ENCODE assay signal across 18 cellular contexts in genomic region chr19:10620786-10621185, GRCh38. TPM values are rescaled to one million over a fixed set of nuclear protein-coding genes. Genes with fewer than 3 reads are reported as not detected.
DNase-seq lines count a peak whose midpoint lies in the region; ATAC-seq and TF ChIP-seq lines count a peak whose summit lies in the region.
"Had no signal": no experiment of that assay in that cellular context is flagged by ENCODE, and none has a peak within 500 bp of the region (broad histone marks: within the 10 kb centered on the region; RNA-seq: fewer than 3 reads in every experiment).

No MANE protein-coding gene starts in this region.

- no peak overlapping the region for H3K18ac ChIP-seq in H9 (ENCODE audit: insufficient read length, low read depth, low read length)

- H4K5ac ChIP-seq in H9 (ENCODE audit: insufficient read length, low read depth, low read length), result no peak overlapping the region

- no peak overlapping the region for H2BK120ac ChIP-seq in H9 (ENCODE audit: low read depth, low read length, poor library complexity, severe bottlenecking)

- H2BK15ac ChIP-seq in H9 (ENCODE audit: low read depth, low read length), result no peak overlapping the region

- no peak overlapping the region for H3K27ac ChIP-seq in CD4-positive, alpha-beta T cell (ENCODE audit: low read depth, low read length)
- H3K27ac ChIP-seq in H9 (ENCODE audit: insufficient read length, low read depth, low read length), result no peak overlapping the region
- H3K27ac ChIP-seq: body of pancreas, pancreas, tibial artery had no signal

- no peaks in the 10 kb centered on the region for H3K27me3 ChIP-seq in CD4-positive, alpha-beta T cell (ENCODE audit: control insufficient read depth, insufficient read depth, low read length)
- no peaks in the 10 kb centered on the region for H3K27me3 ChIP-seq in H9 (ENCODE audit: insufficient read depth, low read length)
- H3K27me3 ChIP-seq: body of pancreas, pancreas, tibial artery had no signal

- no peak overlapping the region for H2BK12ac ChIP-seq in H9 (ENCODE audit: insufficient read length, low read depth, low read length)

- no peak overlapping the region for H3T11ph ChIP-seq in H9 (ENCODE audit: low read length)

- H3K36me3 Mint-ChIP-seq in CD4-positive, alpha-beta T cell (ENCODE audit: low read depth), result peaks cover 46% of the 10 kb centered on the region
- H3K36me3 Mint-ChIP-seq in H9 (ENCODE audit: insufficient read depth in 1 of 3, low read depth in 3 of 3) (no peaks in the 10 kb centered on the region), natural killer cell (no peaks in the 10 kb centered on the region)

- H3K56ac ChIP-seq in H9 (ENCODE audit: insufficient read length, low read depth, low read length), result no peak overlapping the region

- H3K4me3 Mint-ChIP-seq in CD4-positive, alpha-beta T cell, result no peak overlapping the region
- no peak overlapping the region for H3K4me3 Mint-ChIP-seq in H9
- H3K4me3 Mint-ChIP-seq in natural killer cell, result no peak overlapping the region

- intact Hi-C loops in CD4-positive, alpha-beta T cell (cut with DNase I, micrococcal nuclease), result no loop called here
- intact Hi-C loops in natural killer cell (cut with micrococcal nuclease), result no loop called here

- H4K20me1 ChIP-seq in H9 (ENCODE audit: control insufficient read depth, insufficient read depth, insufficient read length), result no peaks in the 10 kb centered on the region

- ATAC-seq in CD4-positive, alpha-beta T cell (ENCODE audit: poor library complexity), result no peak
- ATAC-seq in natural killer cell, result no peak
- ATAC-seq in GM18520 (IDR thresholded peaks at IDR 0.05; ENCODE audit: unreplicated experiment), result no peak
- ATAC-seq in HG02981 (IDR thresholded peaks at IDR 0.05; ENCODE audit: unreplicated experiment), result no peak
- no peak for ATAC-seq in HG02870 (IDR thresholded peaks at IDR 0.05; ENCODE audit: unreplicated experiment)
- ATAC-seq: body of pancreas, mucosa of descending colon, pancreas had no signal

- WGBS in H9 (ENCODE audit: extremely low coverage, insufficient read length, low lambda C conversion rate), result no CpG with 5 or more reads among the region's 4 CpGs

- H3K27me3 Mint-ChIP-seq in CD4-positive, alpha-beta T cell, result no peaks in the 10 kb centered on the region
- no peaks in the 10 kb centered on the region for H3K27me3 Mint-ChIP-seq in H9 (ENCODE audit: low read depth)
- H3K27me3 Mint-ChIP-seq in natural killer cell (ENCODE audit: low read depth in 2 of 2), result no peaks in the 10 kb centered on the region

- no peak overlapping the region for H3K4me2 ChIP-seq in H9 (ENCODE audit: insufficient read depth, insufficient read length, low read length)

- no peak overlapping the region for H2AFZ ChIP-seq in H9 (ENCODE audit: low read length)

- no peaks in the 10 kb centered on the region for H3K9me3 ChIP-seq in CD4-positive, alpha-beta T cell (ENCODE audit: control insufficient read depth, low read length)
- H3K9me3 ChIP-seq in H9 (ENCODE audit: control insufficient read depth, low read depth, low read length), result no peaks in the 10 kb centered on the region
- H3K9me3 ChIP-seq: body of pancreas, HAP-1, mucosa of descending colon, pancreas, tibial artery had no signal

- H3K27ac Mint-ChIP-seq in CD4-positive, alpha-beta T cell, result peak overlapping the region; percentile 78
- H3K27ac Mint-ChIP-seq in H9 (peak overlapping the region; percentile 57 to 84 (median 66); a peak in 5 of 7 replicates), natural killer cell (peak overlapping the region; percentile 66 to 86)

- no peak overlapping the region for H3K14ac ChIP-seq in H9 (ENCODE audit: insufficient read depth, low read length)

- no peaks in the 10 kb centered on the region for H3K9me3 Mint-ChIP-seq in CD4-positive, alpha-beta T cell
- H3K9me3 Mint-ChIP-seq in H9 (no peaks in the 10 kb centered on the region), natural killer cell (no peaks in the 10 kb centered on the region)

- H3K79me2 ChIP-seq in H9 (ENCODE audit: insufficient read depth, low read length), result no peaks in the 10 kb centered on the region

- POLR2A ChIA-PET in CD4-positive, alpha-beta T cell (lab: Charles Lee), result interaction anchor here (6.4 kb wide), 1 partner anchor 18 kb away, joined by 40 read pairs; no protein-coding TSS in a partner anchor

- H3K23me2 ChIP-seq in H9 (ENCODE audit: insufficient read length, low read depth, low read length, poor library complexity, severe bottlenecking), result peaks cover 7% of the 10 kb centered on the region

- H3K4me1 Mint-ChIP-seq in CD4-positive, alpha-beta T cell (ENCODE audit: low read depth), result peaks cover 48% of the 10 kb centered on the region
- H3K4me1 Mint-ChIP-seq in H9 (peaks cover 5 to 7% of the 10 kb centered on the region in 2 experiments; a peak in 3 of 4 replicates), natural killer cell (peaks cover 50 to 53% of the 10 kb centered on the region in 2 donors)

- no peak for TF ChIP-seq CTCF in CD4-positive, alpha-beta T cell (IDR thresholded peaks at IDR 0.05)
- TF ChIP-seq CTCF in H9 (conservative IDR thresholded peaks at IDR 0.05) (no peak), natural killer cell (IDR thresholded peaks at IDR 0.05) (no peak)

- H3K4ac ChIP-seq in H9 (ENCODE audit: low read depth, low read length), result no peak overlapping the region

- peaks cover 4% of the 10 kb centered on the region; the same call in 1 of the 2 replicates for H3K4me1 ChIP-seq in H9 (ENCODE audit: insufficient read depth, low read length)
- H3K4me1 ChIP-seq: HAP-1 had no signal

- H4K8ac ChIP-seq in H9 (replicated peaks; ENCODE audit: insufficient read length, low read depth, low read length), result no peak overlapping the region

- no peak overlapping the region for H3K23ac ChIP-seq in H9 (ENCODE audit: insufficient read length, low read depth, low read length)

- no peak overlapping the region for H2AK5ac ChIP-seq in H9 (ENCODE audit: insufficient read length, low read length)

- H3K9ac ChIP-seq in H9 (ENCODE audit: extremely low read depth, insufficient read length, low read length), result no peak overlapping the region

- H3K79me1 ChIP-seq in H9 (ENCODE audit: insufficient read depth, low read depth, low read length, poor library complexity, severe bottlenecking), result no peaks in the 10 kb centered on the region

- H2BK5ac ChIP-seq in H9 (ENCODE audit: insufficient read length, low read length), result no peak overlapping the region

- DNase-seq in CD4-positive, alpha-beta T cell, result no peak
- DNase-seq in H9 (no peak), amniotic epithelial cell (ENCODE audit: low read depth) (peak; percentile 27), natural killer cell (no peak), midbrain (lab: John Stamatoyannopoulos, UW) (no peak)
- DNase-seq: activated CD4-positive, alpha-beta T cell treated with anti-CD3 and anti-CD28 coated beads for 48 hours; body of pancreas; mucosa of descending colon; NCI-H187; NCI-H446 treated with DMSO at 0.1 percent for 48 hours; pancreas; SHP77 treated with DMSO at 0.1 percent for 48 hours; stimulated activated CD4-positive, alpha-beta T cell treated with anti-CD3 and anti-CD28 coated beads, Interleukin-2, amount 100 ng/mL, for 48 hours; tibial artery had no signal

- no peak overlapping the region for H4K91ac ChIP-seq in H9 (ENCODE audit: insufficient read length, low read depth, low read length)

- CTCF ChIA-PET in CD4-positive, alpha-beta T cell (lab: Charles Lee), result interaction anchor here (0.9 kb wide), 1 partner anchor 40 kb away, joined by 4 read pairs; no protein-coding TSS in a partner anchor

- H2BK20ac ChIP-seq in H9 (ENCODE audit: low read depth, low read length, poor library complexity, severe bottlenecking), result no peak overlapping the region

RNA-seq across cellular contexts. Expression of gene SLC44A2, which starts 4.6 kb away (rescaled TPM):
- 100 to 1,000 TPM; 151 to 168 TPM for total RNA-seq in CD4-positive, alpha-beta T cell
- total RNA-seq in H9 (2021), result 111 and 121 TPM in 2 replicates
- total RNA-seq in natural killer cell, result 100 to 1,000 TPM; 231 to 306 (median 279) TPM

RNA-seq across cellular contexts. Expression of gene ILF3, which starts 33.4 kb away (rescaled TPM):
- total RNA-seq in CD4-positive, alpha-beta T cell, result 100 to 1,000 TPM; 464 to 491 TPM
- total RNA-seq in H9 (2021) (787 and 841 TPM in 2 replicates), natural killer cell (100 to 1,000 TPM; 329 to 365 (median 332) TPM)

RNA-seq across cellular contexts. Expression of gene AP1M2, which starts 33.7 kb away (rescaled TPM):
- total RNA-seq in CD4-positive, alpha-beta T cell, result under 1 TPM in 1 of 2 experiments, not detected in 1; 0.77 TPM
- total RNA-seq in H9 (2021), result 146 and 150 TPM in 2 replicates
- 1 to 10 TPM in 1 of 3 donors, not detected in 2; 1.3 TPM for total RNA-seq in natural killer cell

RNA-seq across cellular contexts. Expression of gene CDKN2D, which starts 52.0 kb away (rescaled TPM):
- total RNA-seq in CD4-positive, alpha-beta T cell, result 10 to 100 TPM; 83.3 to 84.0 TPM
- 2.8 and 3.7 TPM in 2 replicates for total RNA-seq in H9 (2021)
- 100 to 1,000 TPM in 2 of 3 donors, 10 to 100 TPM in 1; 82.7 to 102 (median 101) TPM for total RNA-seq in natural killer cell

RNA-seq across cellular contexts. Expression of gene KRI1, which starts 55.0 kb away (rescaled TPM):
- 10 to 100 TPM; 36.8 to 39.6 TPM for total RNA-seq in CD4-positive, alpha-beta T cell
- total RNA-seq in H9 (2021) (57.4 and 63.8 TPM in 2 replicates), natural killer cell (10 to 100 TPM; 36.6 to 53.0 (median 49.5) TPM)

Comparison
In these comparisons a context has a peak if more than half of its experiments do, and no peak if none do; other contexts are left out.
1. RNA of gene AP1M2, which starts 33.7 kb away (total RNA-seq): 146 to 150 TPM in H9; 0.77 TPM in CD4-positive, alpha-beta T cell and 1.3 TPM in natural killer cell; every median in the first group is over 10 times any median in the second.
2. Peak in every context shown above with its lines, with median percentiles within 50 percentile points of each other: H3K27ac Mint-ChIP-seq.